In the genomic region with DNA sequence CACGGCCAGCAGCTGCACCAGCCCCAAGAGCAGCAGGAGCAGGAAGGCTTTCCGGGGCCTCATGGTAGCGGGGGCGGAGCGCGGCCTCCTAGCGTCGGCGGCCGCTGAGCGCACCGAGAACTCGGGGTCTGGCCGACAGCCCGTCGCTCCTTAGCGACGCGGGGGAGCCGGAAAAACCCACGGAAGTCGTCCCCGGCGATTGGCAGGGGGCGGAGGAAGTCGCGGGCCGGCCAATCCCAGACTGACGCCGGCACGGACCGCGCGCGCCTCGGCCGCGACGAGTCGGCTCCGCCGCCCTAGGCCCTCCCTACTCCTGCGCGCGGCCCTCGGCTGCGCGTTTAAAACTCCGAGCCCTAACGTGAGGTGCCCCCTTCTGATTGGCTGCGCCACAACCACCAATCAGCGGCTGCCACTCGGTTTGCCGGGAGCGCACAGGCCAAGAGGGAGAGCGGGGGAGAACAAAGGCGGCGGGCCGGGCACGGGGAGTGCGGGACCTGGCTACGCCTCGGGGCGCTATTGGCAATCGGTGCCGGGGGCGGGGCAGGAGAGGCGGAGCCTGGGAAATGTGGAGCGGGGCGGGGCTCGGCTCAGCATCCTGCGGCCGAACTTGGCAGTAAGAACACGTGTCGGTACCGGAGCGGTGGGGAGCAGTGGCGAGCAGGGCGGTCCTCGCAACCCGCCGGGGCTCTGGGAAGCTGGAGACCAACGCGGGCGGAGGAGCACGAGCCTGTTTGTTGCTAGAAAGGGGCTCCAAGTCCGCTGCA, we compare ENCODE assay signal across 8 cellular contexts. TPM values are rescaled to one million over a fixed set of nuclear protein-coding genes. Genes with fewer than 3 reads are reported as not detected.
A peak's percentile ranks its signal among the peaks of the same experiment; 100 is the strongest.
DNase-seq lines count a peak whose midpoint lies in the region; ATAC-seq and TF ChIP-seq lines count a peak whose summit lies in the region.

A gene with protein sequence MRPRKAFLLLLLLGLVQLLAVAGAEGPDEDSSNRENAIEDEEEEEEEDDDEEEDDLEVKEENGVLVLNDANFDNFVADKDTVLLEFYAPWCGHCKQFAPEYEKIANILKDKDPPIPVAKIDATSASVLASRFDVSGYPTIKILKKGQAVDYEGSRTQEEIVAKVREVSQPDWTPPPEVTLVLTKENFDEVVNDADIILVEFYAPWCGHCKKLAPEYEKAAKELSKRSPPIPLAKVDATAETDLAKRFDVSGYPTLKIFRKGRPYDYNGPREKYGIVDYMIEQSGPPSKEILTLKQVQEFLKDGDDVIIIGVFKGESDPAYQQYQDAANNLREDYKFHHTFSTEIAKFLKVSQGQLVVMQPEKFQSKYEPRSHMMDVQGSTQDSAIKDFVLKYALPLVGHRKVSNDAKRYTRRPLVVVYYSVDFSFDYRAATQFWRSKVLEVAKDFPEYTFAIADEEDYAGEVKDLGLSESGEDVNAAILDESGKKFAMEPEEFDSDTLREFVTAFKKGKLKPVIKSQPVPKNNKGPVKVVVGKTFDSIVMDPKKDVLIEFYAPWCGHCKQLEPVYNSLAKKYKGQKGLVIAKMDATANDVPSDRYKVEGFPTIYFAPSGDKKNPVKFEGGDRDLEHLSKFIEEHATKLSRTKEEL (minus strand): TSS at position 160 of the 764 bp plus-strand sequence. CDS start 97 bp downstream, at position 63.

- H3K4me1 ChIP-seq in CD4-positive, alpha-beta memory T cell (ENCODE audit: insufficient read depth, low read length), result peaks cover 40% of the 10 kb centered on the region
- H3K4me1 ChIP-seq in liver (ENCODE audit: control insufficient read depth in 4 of 4, insufficient read depth in 4 of 4, low read length in 3 of 4), result peaks cover 4 to 30% (median 15%) of the 10 kb centered on the region in 4 donors

- CTCF ChIA-PET in CD4-positive, alpha-beta memory T cell (lab: Charles Lee; ENCODE audit: partially characterized antibody), result interaction anchor here (0.8 to 8.6 kb wide), 4 partner anchors 23 to 233 kb away, joined by 3 to 84 read pairs (median 16); a partner anchor contains a TSS
- CTCF ChIA-PET in activated CD4-positive, alpha-beta memory T cell treated with anti-CD3 and anti-CD28 coated beads for 36 hours (lab: Charles Lee), result interaction anchor here (2.1 to 6.5 kb wide), 3 partner anchors 23 to 119 kb away, joined by 8 to 51 read pairs (median 8); a partner anchor contains a TSS

- under 1% methylated on average over 87 of the region's 87 CpGs for WGBS in liver

- H3K4me3 ChIP-seq in CD4-positive, alpha-beta memory T cell (ENCODE audit: low read length in 2 of 2), result peak within 1 kb of the TSS; percentile 59 to 86
- H3K4me3 ChIP-seq in dorsolateral prefrontal cortex, result peak within 1 kb of the TSS; percentile 68 to 99 (median 87)
- peak within 1 kb of the TSS; percentile 86 to 97 (median 89) for H3K4me3 ChIP-seq in liver (ENCODE audit: low read depth in 1 of 3, low read length in 3 of 3)

- no peaks in the 10 kb centered on the region for H3K9me3 ChIP-seq in CD4-positive, alpha-beta memory T cell (ENCODE audit: control insufficient read depth in 1 of 2, low read length in 2 of 2)
- no peaks in the 10 kb centered on the region for H3K9me3 ChIP-seq in liver (ENCODE audit: control insufficient read depth in 4 of 4, low read length in 3 of 4)

- peaks cover 29 to 58% (median 45%) of the 10 kb centered on the region in 4 donors for H3K4me1 Mint-ChIP-seq in CD4-positive, alpha-beta memory T cell
- peaks cover 33% of the 10 kb centered on the region for H3K4me1 Mint-ChIP-seq in activated CD4-positive, alpha-beta memory T cell treated with anti-CD3 and anti-CD28 coated beads for 36 hours (ENCODE audit: low read depth)

- no peaks in the 10 kb centered on the region for H3K27me3 ChIP-seq in CD4-positive, alpha-beta memory T cell (ENCODE audit: insufficient read depth, low read length)
- no peaks in the 10 kb centered on the region for H3K27me3 ChIP-seq in dorsolateral prefrontal cortex
- no peaks in the 10 kb centered on the region for H3K27me3 ChIP-seq in liver (ENCODE audit: control insufficient read depth in 4 of 4, insufficient read depth in 4 of 4, low read length in 3 of 4)

- peak within 1 kb of the TSS; percentile 90 to 98 (median 94) for H3K27ac Mint-ChIP-seq in CD4-positive, alpha-beta memory T cell
- peak within 1 kb of the TSS; percentile 88 for H3K27ac Mint-ChIP-seq in activated CD4-positive, alpha-beta memory T cell treated with anti-CD3 and anti-CD28 coated beads for 36 hours

- POLR2A ChIA-PET in CD4-positive, alpha-beta memory T cell (lab: Charles Lee; ENCODE audit: partially characterized antibody), result interaction anchor here (0.7 to 3.3 kb wide), 15 partner anchors 19 to 172 kb away, joined by 3 to 27 read pairs (median 3); a partner anchor contains a TSS
- POLR2A ChIA-PET in activated CD4-positive, alpha-beta memory T cell treated with anti-CD3 and anti-CD28 coated beads for 36 hours (lab: Charles Lee), result interaction anchor here (0.6 to 3.3 kb wide), 5 partner anchors 37 to 145 kb away, joined by 4 to 19 read pairs (median 6); a partner anchor contains a TSS

- peak in 49 of 56 donors; percentile 2 to 63 (median 35) for TF ChIP-seq CTCF in dorsolateral prefrontal cortex (IDR thresholded peaks at IDR 0.05 in 54 of 56, conservative IDR thresholded peaks at IDR 0.05 in 2 of 56; ENCODE audit: low read depth in 1 of 56, partially characterized antibody in 56 of 56)
- peak; percentile 34 for TF ChIP-seq CTCF in liver (IDR thresholded peaks at IDR 0.05; ENCODE audit: low read depth, low read length, missing input control)

- H3K36me3 Mint-ChIP-seq in CD4-positive, alpha-beta memory T cell, result peaks cover 0 to 12% of the 10 kb centered on the region in 2 donors
- H3K36me3 Mint-ChIP-seq in activated CD4-positive, alpha-beta memory T cell treated with anti-CD3 and anti-CD28 coated beads for 36 hours, result peaks cover 16% of the 10 kb centered on the region

- H3K9ac ChIP-seq in liver (ENCODE audit: low read depth in 1 of 2, low read length in 2 of 2), result peak within 1 kb of the TSS; percentile 62 to 72

- no peaks in the 10 kb centered on the region for H3K27me3 Mint-ChIP-seq in CD4-positive, alpha-beta memory T cell
- H3K27me3 Mint-ChIP-seq in activated CD4-positive, alpha-beta memory T cell treated with anti-CD3 and anti-CD28 coated beads for 36 hours, result no peaks in the 10 kb centered on the region

- no peaks in the 10 kb centered on the region for H3K9me3 Mint-ChIP-seq in CD4-positive, alpha-beta memory T cell
- H3K9me3 Mint-ChIP-seq in activated CD4-positive, alpha-beta memory T cell treated with anti-CD3 and anti-CD28 coated beads for 36 hours, result no peaks in the 10 kb centered on the region

- peak; percentile 99 for DNase-seq in CD4-positive, alpha-beta memory T cell
- DNase-seq in NCI-H82 treated with DMSO at 0.1 percent for 48 hours (lab: John Stamatoyannopoulos, UW; ENCODE audit: unreplicated experiment) (peak; percentile 96), dorsolateral prefrontal cortex (peak; percentile 99 to 100 (median 100))
- peak; percentile 100 for DNase-seq in activated CD4-positive, alpha-beta memory T cell treated with anti-CD3 and anti-CD28 coated beads for 36 hours
- peak; percentile 100 for DNase-seq in stimulated activated CD4-positive, alpha-beta T cell treated with anti-CD3 and anti-CD28 coated beads, Interleukin-4, amount 100 ng/mL, for 24 hours

- no peaks in the 10 kb centered on the region for H3K36me3 ChIP-seq in CD4-positive, alpha-beta memory T cell (ENCODE audit: insufficient read depth, low read length)
- H3K36me3 ChIP-seq in liver (ENCODE audit: control insufficient read depth in 4 of 4, insufficient read depth in 3 of 4, low read depth in 1 of 4, low read length in 3 of 4), result peaks cover 0 to 3% (median 0%) of the 10 kb centered on the region in 4 donors

- ATAC-seq in GM19438 (IDR thresholded peaks at IDR 0.05; ENCODE audit: low read depth, unreplicated experiment) (peak; percentile 87), HG03575 (IDR thresholded peaks at IDR 0.05; ENCODE audit: extremely low read depth, insufficient number of reproducible peaks, low FRiP score, unreplicated experiment) (peak; percentile 93)

- intact Hi-C loops in CD4-positive, alpha-beta memory T cell (cut with micrococcal nuclease), result loop anchor here (1.0 to 2.0 kb wide), 9 partner anchors 23 to 144 kb away; a partner anchor contains a TSS
- intact Hi-C loops in activated CD4-positive, alpha-beta memory T cell treated with anti-CD3 and anti-CD28 coated beads for 36 hours (cut with micrococcal nuclease), result loop anchor here (1.0 to 10.0 kb wide), 13 partner anchors 23 to 576 kb away; a partner anchor contains a TSS
- intact Hi-C loops in dorsolateral prefrontal cortex (cut with DNase I), result loop anchor here (1.0 to 5.0 kb wide), 7 partner anchors 37 to 330 kb away; a partner anchor contains a TSS

- peak within 1 kb of the TSS; percentile 88 to 95 (median 92) for H3K4me3 Mint-ChIP-seq in CD4-positive, alpha-beta memory T cell
- peak within 1 kb of the TSS; percentile 96 for H3K4me3 Mint-ChIP-seq in activated CD4-positive, alpha-beta memory T cell treated with anti-CD3 and anti-CD28 coated beads for 36 hours

- peak; percentile 27 to 29 for TF ChIP-seq RAD21 in liver (IDR thresholded peaks at IDR 0.05)

- peak within 1 kb of the TSS; percentile 88 for H3K27ac ChIP-seq in CD4-positive, alpha-beta memory T cell (ENCODE audit: low read depth, low read length)
- peak within 1 kb of the TSS in 58 of 59 donors; percentile 52 to 95 (median 87) for H3K27ac ChIP-seq in dorsolateral prefrontal cortex
- peak within 1 kb of the TSS; percentile 91 to 92 for H3K27ac ChIP-seq in liver (ENCODE audit: low read depth in 1 of 2, low read length in 2 of 2)

TF ChIP-seq in liver, 16 proteins besides CTCF, POLR2A, EP300 and RAD21 (continues in another document):
- TF ChIP-seq TAF1 (conservative IDR thresholded peaks at IDR 0.05) (peak; percentile 13), YY1 (IDR thresholded peaks at IDR 0.05) (peak; percentile 62), JUND (IDR thresholded peaks at IDR 0.05) (peak in 1 of 2 donors; percentile 52), GABPA (IDR thresholded peaks at IDR 0.05 in 1 of 2, conservative IDR thresholded peaks at IDR 0.05 in 1 of 2) (peak; percentile 52 to 88), EGR1 (IDR thresholded peaks at IDR 0.05; ENCODE audit: low read depth in 2 of 2) (peak; percentile 67 to 74), SP1 (IDR thresholded peaks at IDR 0.05) (peak; percentile 95), HNF4A (conservative IDR thresholded peaks at IDR 0.05) (peak in 1 of 2 donors; percentile 36), HNF4G (IDR thresholded peaks at IDR 0.05) (no peak)
- TF ChIP-seq, protein P1, sequence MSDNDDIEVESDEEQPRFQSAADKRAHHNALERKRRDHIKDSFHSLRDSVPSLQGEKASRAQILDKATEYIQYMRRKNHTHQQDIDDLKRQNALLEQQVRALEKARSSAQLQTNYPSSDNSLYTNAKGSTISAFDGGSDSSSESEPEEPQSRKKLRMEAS (IDR thresholded peaks at IDR 0.05), result peak; percentile 69

RNA-seq across cellular contexts. Expression of the gene that starts here (rescaled TPM):
- total RNA-seq in CD4-positive, alpha-beta memory T cell, result 10 to 100 TPM; 82.8 to 87.1 TPM
- polyA plus RNA-seq in CD4-positive, alpha-beta memory T cell, result 100 to 1,000 TPM; 102 to 125 TPM
- total RNA-seq in activated CD4-positive, alpha-beta memory T cell treated with anti-CD3 and anti-CD28 coated beads for 36 hours, result 100 to 1,000 TPM; 108 to 112 TPM
- total RNA-seq in dorsolateral prefrontal cortex (10 to 100 TPM; 17.6 to 81.7 (median 29.7) TPM), liver (100 to 1,000 TPM; 201 to 502 TPM)
- 100 to 1,000 TPM; 133 to 265 TPM for polyA plus RNA-seq in liver

Comparison
In these comparisons a context has a peak if more than half of its experiments do, and no peak if none do; other contexts are left out.
1. Peak in every context shown above with its lines: DNase-seq, ATAC-seq, H3K4me3 ChIP-seq and H3K27ac ChIP-seq.